Comparison of ENCODE assay signal across 19 cellular contexts in genomic region chr22:48887394-48888332, GRCh38.
DNase-seq lines count a peak whose midpoint lies in the region; ATAC-seq, FAIRE-seq and TF ChIP-seq lines count a peak whose summit lies in the region.
"Had no signal": no experiment of that assay in that cellular context is flagged by ENCODE, and none has a peak within 500 bp of the region (broad histone marks: within the 10 kb centered on the region; RNA-seq: fewer than 3 reads in every experiment).

No MANE protein-coding gene starts in this region.

- POLR2A ChIA-PET in HEK293 (lab: Yijun Ruan, JAX): no interaction called here

- no peaks in the 10 kb centered on the region for H3K4me1 ChIP-seq in HEK293 (ENCODE audit: control insufficient read depth, insufficient read depth, low read length)
- H3K4me1 ChIP-seq in mucosa of descending colon (ENCODE audit: low read depth): no peaks in the 10 kb centered on the region
- H3K4me1 ChIP-seq: BLaER1 had no signal

- H3K4me3 ChIP-seq in HEK293 (ENCODE audit: low read depth, low read length) (no peak overlapping the region), coronary artery (no peak overlapping the region), mucosa of descending colon (no peak overlapping the region)
- H3K4me3 ChIP-seq: BLaER1, GM23248 had no signal

- ATAC-seq in left lobe of liver (no peak), mucosa of descending colon (no peak)
- ATAC-seq: HepG2 had no signal

- peak; percentile 98 for FAIRE-seq in urothelium cell line (lab: Jason Lieb, UNC)
- FAIRE-seq: GM12892, GM18507, H54, HepG2 had no signal

- H3K27ac ChIP-seq in HEK293 (ENCODE audit: extremely low read depth, low read depth, low read length) (no peak overlapping the region), coronary artery (no peak overlapping the region)
- H3K27ac ChIP-seq: BLaER1, GM23248 had no signal

- intact Hi-C loops in mucosa of descending colon (cut with DNase I, micrococcal nuclease): no loop called here

- no peaks in the 10 kb centered on the region for H3K36me3 ChIP-seq in HEK293 (ENCODE audit: control insufficient read depth in 2 of 2, insufficient read depth in 1 of 2, low read length in 2 of 2)
- no peaks in the 10 kb centered on the region for H3K36me3 ChIP-seq in mucosa of descending colon (ENCODE audit: low read depth)
- H3K36me3 ChIP-seq: BLaER1 had no signal

- no peak for TF ChIP-seq CTCF in HEK293 (tag by site-specific recombination; IDR thresholded peaks at IDR 0.05)
- no peak for TF ChIP-seq CTCF in coronary artery (IDR thresholded peaks at IDR 0.05)
- no peak for TF ChIP-seq CTCF in mucosa of descending colon (IDR thresholded peaks at IDR 0.05)

- H3K9me3 ChIP-seq in HEK293 (ENCODE audit: control insufficient read depth, insufficient read depth, low read depth, low read length): no peaks in the 10 kb centered on the region
- no peaks in the 10 kb centered on the region for H3K9me3 ChIP-seq in mucosa of descending colon

- DNase-seq in coronary artery (ENCODE audit: low spot score) (peak; percentile 4), left lobe of liver (ENCODE audit: low spot score) (peak; percentile 10), urothelium cell line (ENCODE audit: low spot score) (no peak), iPS-NIHi7 (ENCODE audit: extremely low spot score) (no peak), cortex of kidney (lab: John Stamatoyannopoulos, UW) (no peak), mucosa of descending colon (no peak)
- DNase-seq: 8988T; CD4-positive, alpha-beta memory T cell; DMS79; GDM1; GM23248; HCEC 1CT; HFFc6 had no signal

- CTCF ChIA-PET in HEK293 (lab: Yijun Ruan, JAX): no interaction called here

TF ChIP-seq in HEK293, 187 proteins besides CTCF, POLR2A, EP300 and RAD21:
- no peak for TF ChIP-seq ZFP41 (tag by site-specific recombination; IDR thresholded peaks at IDR 0.05; ENCODE audit: borderline replicate concordance)
- no peak for TF ChIP-seq ZNF76 (tag by site-specific recombination; IDR thresholded peaks at IDR 0.05; ENCODE audit: borderline replicate concordance, low read depth)
- TF ChIP-seq, protein P1, sequence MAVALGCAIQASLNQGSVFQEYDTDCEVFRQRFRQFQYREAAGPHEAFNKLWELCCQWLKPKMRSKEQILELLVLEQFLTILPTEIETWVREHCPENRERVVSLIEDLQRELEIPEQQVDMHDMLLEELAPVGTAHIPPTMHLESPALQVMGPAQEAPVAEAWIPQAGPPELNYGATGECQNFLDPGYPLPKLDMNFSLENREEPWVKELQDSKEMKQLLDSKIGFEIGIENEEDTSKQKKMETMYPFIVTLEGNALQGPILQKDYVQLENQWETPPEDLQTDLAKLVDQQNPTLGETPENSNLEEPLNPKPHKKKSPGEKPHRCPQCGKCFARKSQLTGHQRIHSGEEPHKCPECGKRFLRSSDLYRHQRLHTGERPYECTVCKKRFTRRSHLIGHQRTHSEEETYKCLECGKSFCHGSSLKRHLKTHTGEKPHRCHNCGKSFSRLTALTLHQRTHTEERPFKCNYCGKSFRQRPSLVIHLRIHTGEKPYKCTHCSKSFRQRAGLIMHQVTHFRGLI (tag by site-specific recombination; IDR thresholded peaks at IDR 0.05): no peak
- TF ChIP-seq HOXC10 (CRISPR knock-in tag; IDR thresholded peaks at IDR 0.05): no peak
- no peak for TF ChIP-seq ZNF629 (tag by site-specific recombination; IDR thresholded peaks at IDR 0.05)
- peak; percentile 100 for TF ChIP-seq EGR2 (tag by site-specific recombination; IDR thresholded peaks at IDR 0.05; ENCODE audit: low read depth)
- TF ChIP-seq ZNF571 (tag by site-specific recombination; IDR thresholded peaks at IDR 0.05): 0 out of 2 replicates have a peak, but pooled peaks have one; percentile 17
- TF ChIP-seq ZNF704 (tag by site-specific recombination; IDR thresholded peaks at IDR 0.05): 0 out of 2 replicates have a peak, but pooled peaks have one; percentile 46
- peak; percentile 66 for TF ChIP-seq ZNF366 (tag by site-specific recombination; conservative IDR thresholded peaks at IDR 0.05)
- TF ChIP-seq SETDB1 (IDR thresholded peaks at IDR 0.05; ENCODE audit: insufficient read length, low read length): no peak
- TF ChIP-seq ZBTB17 (tag by site-specific recombination; IDR thresholded peaks at IDR 0.05): peak; percentile 96
- no peak for TF ChIP-seq OVOL3 (tag by site-specific recombination; IDR thresholded peaks at IDR 0.05)
- no peak for TF ChIP-seq ZNF514 (tag by site-specific recombination; IDR thresholded peaks at IDR 0.05)
- peak; percentile 98 for TF ChIP-seq ZFHX2 (tag by site-specific recombination; conservative IDR thresholded peaks at IDR 0.05)

Comparison
In these comparisons a context has a peak if more than half of its experiments do, and no peak if none do; other contexts are left out.
1. DNase-seq: peak in coronary artery (single experiment) and left lobe of liver (single experiment); none in urothelium cell line (single experiment), iPS-NIHi7 (single experiment), cortex of kidney (single experiment) and mucosa of descending colon (0 of 3).